ENCODE assay signal across 20 cellular contexts in genomic region chr6:103983000-103983399, GRCh38.
"Had no signal": no experiment of that assay in that cellular context is flagged by ENCODE, and none has a peak within 500 bp of the region (broad histone marks: within the 10 kb centered on the region; RNA-seq: fewer than 3 reads in every experiment).

No MANE protein-coding gene starts in this region.

- H3K27me3 Mint-ChIP-seq: activated B cell treated with CpG ODN at 0.5 μM for 24 hours; activated CD4-positive, alpha-beta T cell treated with anti-CD3 and anti-CD28 coated beads for 36 hours; memory B cell; naive B cell; type B pancreatic cell had no signal

- H3K27ac ChIP-seq: coronary artery, gastroesophageal sphincter, testis, vagina had no signal

- H3K9me3 Mint-ChIP-seq: neural crest cell had no signal

- H3K36me3 Mint-ChIP-seq: memory B cell, naive B cell, type B pancreatic cell had no signal

- H3K27me3 ChIP-seq: gastroesophageal sphincter, testis, vagina had no signal

- H3K4me1 ChIP-seq: gastroesophageal sphincter, testis, vagina had no signal

- H3K4me3 ChIP-seq: coronary artery, gastroesophageal sphincter, testis, vagina had no signal

- DNase-seq: activated B cell treated with CpG ODN at 0.5 μM for 24 hours; activated CD4-positive, alpha-beta T cell treated with anti-CD3 and anti-CD28 coated beads for 36 hours; activated CD4-positive, alpha-beta T cell treated with anti-CD3 and anti-CD28 coated beads, Interleukin-2, amount 50 U/mL, for 4 hours; activated effector memory CD4-positive, alpha-beta T cell treated with Interleukin-2 at 50 U/mL for 16 hours; activated naive CD4-positive, alpha-beta T cell treated with anti-CD3 and anti-CD28 coated beads for 36 hours; activated T-cell treated with anti-CD3 and anti-CD28 coated beads, Interleukin-2, amount 50 U/mL, for 48 hours; cerebellar nuclear complex; head of caudate nucleus; naive B cell; occipital lobe; small intestine; stimulated activated CD4-positive, alpha-beta T cell treated with anti-CD3 and anti-CD28 coated beads, Interleukin-4, amount 100 ng/mL, for 1 hour; stimulated activated naive CD4-positive, alpha-beta T cell; testis had no signal

- H3K36me3 ChIP-seq: gastroesophageal sphincter, vagina had no signal

- H3K9me3 ChIP-seq: gastroesophageal sphincter, testis, vagina had no signal

- H3K4me1 Mint-ChIP-seq: activated B cell treated with CpG ODN at 0.5 μM for 24 hours; activated CD4-positive, alpha-beta T cell treated with anti-CD3 and anti-CD28 coated beads for 36 hours; memory B cell; naive B cell; neural crest cell had no signal

- H3K27ac Mint-ChIP-seq: activated B cell treated with CpG ODN at 0.5 μM for 24 hours; activated CD4-positive, alpha-beta T cell treated with anti-CD3 and anti-CD28 coated beads for 36 hours; activated naive CD4-positive, alpha-beta T cell treated with anti-CD3 and anti-CD28 coated beads for 36 hours; memory B cell; naive B cell; type B pancreatic cell had no signal

- H3K4me3 Mint-ChIP-seq: activated B cell treated with CpG ODN at 0.5 μM for 24 hours; activated CD4-positive, alpha-beta T cell treated with anti-CD3 and anti-CD28 coated beads for 36 hours; activated naive CD4-positive, alpha-beta T cell treated with anti-CD3 and anti-CD28 coated beads for 36 hours; memory B cell; neural crest cell; type B pancreatic cell had no signal
